8 cellular contexts compared by ENCODE assay signal in genomic region chr9:136806631-136807201, GRCh38. TPM values are rescaled to one million over a fixed set of nuclear protein-coding genes. Genes with fewer than 3 reads are reported as not detected.
DNase-seq lines count a peak whose midpoint lies in the region; ATAC-seq and TF ChIP-seq lines count a peak whose summit lies in the region.

No MANE protein-coding gene starts in this region.

- no peaks in the 10 kb centered on the region for H3K9me3 Mint-ChIP-seq in activated CD4-positive, alpha-beta T cell treated with anti-CD3 and anti-CD28 coated beads for 36 hours (ENCODE audit: low read depth)

- TF ChIP-seq RAD21 in liver (IDR thresholded peaks at IDR 0.05): no peak

- peak overlapping the region; percentile 81 for H3K4me3 Mint-ChIP-seq in activated CD4-positive, alpha-beta T cell treated with anti-CD3 and anti-CD28 coated beads for 36 hours

- POLR2A ChIA-PET in activated CD4-positive, alpha-beta T cell treated with anti-CD3 and anti-CD28 coated beads for 36 hours (lab: Charles Lee): no interaction called here

- CTCF ChIA-PET in activated CD4-positive, alpha-beta T cell treated with anti-CD3 and anti-CD28 coated beads for 36 hours (lab: Charles Lee): interaction anchor here (0.7 to 4.8 kb wide), 7 partner anchors 13 to 228 kb away, joined by 3 to 21 read pairs (median 5); partner anchors contain the start of gene AJM1

- H3K4me1 ChIP-seq in liver (ENCODE audit: control insufficient read depth in 4 of 4, insufficient read depth in 4 of 4, low read length in 3 of 4): peaks cover 3 to 29% (median 25%) of the 10 kb centered on the region in 4 donors
- H3K4me1 ChIP-seq in tibial artery: peaks cover 0 to 52% (median 26%) of the 10 kb centered on the region in 4 donors

- peaks cover 0 to 2% (median 0%) of the 10 kb centered on the region in 4 donors for H3K36me3 ChIP-seq in liver (ENCODE audit: control insufficient read depth in 4 of 4, insufficient read depth in 3 of 4, low read depth in 1 of 4, low read length in 3 of 4)
- H3K36me3 ChIP-seq in tibial artery: peaks cover 0 to 9% (median 0%) of the 10 kb centered on the region in 3 donors

- H3K36me3 Mint-ChIP-seq in activated CD4-positive, alpha-beta T cell treated with anti-CD3 and anti-CD28 coated beads for 36 hours (ENCODE audit: low read depth): peaks cover 12% of the 10 kb centered on the region

- H3K27me3 ChIP-seq in liver (ENCODE audit: control insufficient read depth in 4 of 4, insufficient read depth in 4 of 4, low read length in 3 of 4) (no peaks in the 10 kb centered on the region), tibial artery (peaks cover 0 to 18% of the 10 kb centered on the region in 2 donors)

- H3K4me1 Mint-ChIP-seq in activated CD4-positive, alpha-beta T cell treated with anti-CD3 and anti-CD28 coated beads for 36 hours: peaks cover 29% of the 10 kb centered on the region

- in situ Hi-C loops in astrocyte of the spinal cord (cut with HindIII; ENCODE audit: low sequenced_read_pairs): no loop called here

- no peak for DNase-seq in activated CD4-positive, alpha-beta T cell treated with anti-CD3 and anti-CD28 coated beads for 36 hours
- DNase-seq in activated CD4-positive, alpha-beta T cell treated with anti-CD3 and anti-CD28 coated beads, Interleukin-2, amount 50 U/mL, for 4 hours: no peak
- DNase-seq in astrocyte of the spinal cord (ENCODE audit: low read depth, low spot score) (no peak), tibial artery (no peak), SKM-1 treated with dmso at 0.1 percent for 144 hours (lab: John Stamatoyannopoulos, UW; ENCODE audit: unreplicated experiment) (no peak)
- DNase-seq in stimulated activated CD4-positive, alpha-beta T cell treated with anti-CD3 and anti-CD28 coated beads, Interleukin-15, amount 100 ng/mL, for 24 hours: no peak
- DNase-seq in stimulated activated CD4-positive, alpha-beta T cell treated with anti-CD3 and anti-CD28 coated beads, Interleukin-2, amount 100 ng/mL, for 24 hours: no peak

- H3K4me3 ChIP-seq in astrocyte of the spinal cord (ENCODE audit: low read depth, low read length) (peak overlapping the region; percentile 79), liver (ENCODE audit: low read depth in 1 of 3, low read length in 3 of 3) (peak overlapping the region; percentile 72 to 92 (median 74)), tibial artery (peak overlapping the region; percentile 94 to 99)

- intact Hi-C loops in activated CD4-positive, alpha-beta T cell treated with anti-CD3 and anti-CD28 coated beads for 36 hours (cut with DNase I, micrococcal nuclease): loop anchor here (1.0 to 10.0 kb wide), 9 partner anchors 15 to 799 kb away; partner anchors contain the start of genes ARRDC1 (in 1 of the 2), EDF1 (in 1 of the 2), FBXW5 (in 1 of the 2) and NOTCH1 (in 1 of the 2)
- intact Hi-C loops in tibial artery (cut with DNase I; ENCODE audit: low total_unique reads): loop anchor here (5.0 kb wide), 1 partner anchor 36 kb away; the partner anchor contains the start of gene AJM1

- H3K9ac ChIP-seq in liver (ENCODE audit: low read depth in 1 of 2, low read length in 2 of 2): no peak overlapping the region

- 82% methylated on average over 25 of the region's 25 CpGs for WGBS in liver

- TF ChIP-seq CTCF in astrocyte of the spinal cord (IDR thresholded peaks at IDR 0.05; ENCODE audit: low read depth, low read length) (no peak), liver (IDR thresholded peaks at IDR 0.05; ENCODE audit: low read depth, low read length, missing input control) (no peak), tibial artery (IDR thresholded peaks at IDR 0.05) (no peak)

- peaks cover 3% of the 10 kb centered on the region for H3K27me3 Mint-ChIP-seq in activated CD4-positive, alpha-beta T cell treated with anti-CD3 and anti-CD28 coated beads for 36 hours

- H3K27ac ChIP-seq in liver (ENCODE audit: low read depth in 1 of 2, low read length in 2 of 2) (peak overlapping the region; percentile 85 to 94), tibial artery (peak overlapping the region; percentile 83 to 93)

- peak overlapping the region; percentile 88 for H3K27ac Mint-ChIP-seq in activated CD4-positive, alpha-beta T cell treated with anti-CD3 and anti-CD28 coated beads for 36 hours

- ATAC-seq in activated CD4-positive, alpha-beta T cell treated with anti-CD3 and anti-CD28 coated beads for 36 hours: no peak

- H3K9me3 ChIP-seq in liver (ENCODE audit: control insufficient read depth in 4 of 4, low read length in 3 of 4) (no peaks in the 10 kb centered on the region), tibial artery (no peaks in the 10 kb centered on the region)

TF ChIP-seq in liver, 16 proteins besides CTCF, POLR2A, EP300 and RAD21:
- TF ChIP-seq JUND (IDR thresholded peaks at IDR 0.05) (no peak), NR2F2 (IDR thresholded peaks at IDR 0.05) (no peak), FOXA2 (IDR thresholded peaks at IDR 0.05) (no peak), SP1 (IDR thresholded peaks at IDR 0.05) (no peak), MAX (IDR thresholded peaks at IDR 0.05) (no peak), ZBTB33 (IDR thresholded peaks at IDR 0.05) (no peak), HNF4A (conservative IDR thresholded peaks at IDR 0.05) (no peak), REST (IDR thresholded peaks at IDR 0.05) (no peak), EGR1 (IDR thresholded peaks at IDR 0.05; ENCODE audit: low read depth in 2 of 2) (no peak), RXRA (IDR thresholded peaks at IDR 0.05) (no peak), HNF4G (IDR thresholded peaks at IDR 0.05) (no peak), ATF3 (IDR thresholded peaks at IDR 0.05) (no peak), YY1 (IDR thresholded peaks at IDR 0.05) (no peak), TAF1 (conservative IDR thresholded peaks at IDR 0.05) (no peak), GABPA (IDR thresholded peaks at IDR 0.05 in 1 of 2, conservative IDR thresholded peaks at IDR 0.05 in 1 of 2) (no peak)

RNA-seq across cellular contexts. Expression of gene RABL6, which starts 1.0 kb away (rescaled TPM):
- total RNA-seq in activated CD4-positive, alpha-beta T cell treated with anti-CD3 and anti-CD28 coated beads for 36 hours: 10 to 100 TPM; 66.2 to 71.8 TPM
- total RNA-seq in liver: 10 to 100 TPM; 12.6 to 32.6 TPM
- 1 to 10 TPM; 3.6 to 8.7 TPM for polyA plus RNA-seq in liver

RNA-seq across cellular contexts. Expression of gene CCDC183, which starts 10.6 kb away (rescaled TPM):
- total RNA-seq in activated CD4-positive, alpha-beta T cell treated with anti-CD3 and anti-CD28 coated beads for 36 hours: under 1 TPM; 0.47 to 0.55 TPM
- 1 to 10 TPM in 1 of 2 donors, under 1 TPM in 1; 0.75 to 1.8 TPM for total RNA-seq in liver
- polyA plus RNA-seq in liver: 1 to 10 TPM in 1 of 2 donors, under 1 TPM in 1; 0.20 to 1.3 TPM

RNA-seq across cellular contexts. Expression of gene TMEM141, which starts 15.6 kb away (rescaled TPM):
- 10 to 100 TPM; 30.9 to 47.1 TPM for total RNA-seq in activated CD4-positive, alpha-beta T cell treated with anti-CD3 and anti-CD28 coated beads for 36 hours
- 10 to 100 TPM; 32.2 to 58.9 TPM for total RNA-seq in liver
- polyA plus RNA-seq in liver: 10 to 100 TPM; 73.6 to 74.7 TPM

RNA-seq across cellular contexts. Expression of gene AJM1, which starts 35.6 kb away (rescaled TPM):
- total RNA-seq in activated CD4-positive, alpha-beta T cell treated with anti-CD3 and anti-CD28 coated beads for 36 hours: 1 to 10 TPM; 4.3 to 4.8 TPM
- 1 to 10 TPM in 1 of 2 donors, under 1 TPM in 1; 0.56 to 2.3 TPM for total RNA-seq in liver
- polyA plus RNA-seq in liver: 1 to 10 TPM in 1 of 2 donors, under 1 TPM in 1; 0.61 to 1.0 TPM

RNA-seq across cellular contexts. Expression of gene LCN15, which starts 42.4 kb away (rescaled TPM):
- total RNA-seq in activated CD4-positive, alpha-beta T cell treated with anti-CD3 and anti-CD28 coated beads for 36 hours: not detected
- not detected for total RNA-seq in liver
- polyA plus RNA-seq in liver: not detected
